1 cellular context compared by ENCODE assay signal in genomic region chr10:133217800-133218589, GRCh38.
TF ChIP-seq lines count a peak whose summit lies in the region.

No MANE protein-coding gene starts in this region.

TF ChIP-seq in GM23338, 12 proteins besides CTCF, POLR2A, EP300 and RAD21 (continued from another document):
- TF ChIP-seq ZNF462 (CRISPR knock-in tag; IDR thresholded peaks at IDR 0.05): no peak
- TF ChIP-seq POLR2AphosphoS5 (IDR thresholded peaks at IDR 0.05; ENCODE audit: low read depth): no peak
- no peak for TF ChIP-seq CREB1 (CRISPR knock-in tag; IDR thresholded peaks at IDR 0.05; ENCODE audit: low read depth)
- no peak for TF ChIP-seq REST (IDR thresholded peaks at IDR 0.05; ENCODE audit: unreplicated experiment)
- no peak for TF ChIP-seq ETS1 (IDR thresholded peaks at IDR 0.05)
- no peak for TF ChIP-seq ZNF114 (CRISPR knock-in tag; IDR thresholded peaks at IDR 0.05)
- no peak for TF ChIP-seq STAT1 (IDR thresholded peaks at IDR 0.05; ENCODE audit: unreplicated experiment)
- no peak for TF ChIP-seq EZH2phosphoT487 (IDR thresholded peaks at IDR 0.05; ENCODE audit: unreplicated experiment)
